In genomic region chr1:199687321-199687720, GRCh38 we compare ENCODE assay signal across 19 cellular contexts.
DNase-seq lines count a peak whose midpoint lies in the region; ATAC-seq, FAIRE-seq and TF ChIP-seq lines count a peak whose summit lies in the region.
"Had no signal": no experiment of that assay in that cellular context is flagged by ENCODE, and none has a peak within 500 bp of the region (broad histone marks: within the 10 kb centered on the region; RNA-seq: fewer than 3 reads in every experiment).

No MANE protein-coding gene starts in this region.

- H3K14ac ChIP-seq in H9 (ENCODE audit: insufficient read depth, low read length), result no peak overlapping the region

- H4K20me1 ChIP-seq in keratinocyte (ENCODE audit: control insufficient read depth, extremely low read depth, insufficient read depth, low read length) (no peaks in the 10 kb centered on the region), H9 (ENCODE audit: control insufficient read depth, insufficient read depth, insufficient read length) (no peaks in the 10 kb centered on the region)

- no peak overlapping the region for H3K27ac ChIP-seq in keratinocyte (ENCODE audit: control insufficient read depth, insufficient read depth, low read length)
- H3K27ac ChIP-seq in upper lobe of left lung, result no peak overlapping the region
- no peak overlapping the region for H3K27ac ChIP-seq in H9 (ENCODE audit: insufficient read length, low read depth, low read length)
- H3K27ac ChIP-seq: left lung, ovary, Peyer's patch, skin epidermis, transverse colon had no signal

- no peak overlapping the region for H3K9ac ChIP-seq in keratinocyte (ENCODE audit: control insufficient read depth, extremely low read depth, insufficient read depth, low read length)
- H3K9ac ChIP-seq in H9 (ENCODE audit: extremely low read depth, insufficient read length, low read length), result no peak overlapping the region

- no peak overlapping the region for H2BK15ac ChIP-seq in H9 (ENCODE audit: low read depth, low read length)

- 81 to 82% methylated on average over 4 of the region's 4 CpGs for WGBS in upper lobe of left lung, 2 donors
- WGBS in H9 (ENCODE audit: extremely low coverage, insufficient read length, low lambda C conversion rate), result no CpG with 5 or more reads among the region's 4 CpGs

- no peak overlapping the region for H2AK5ac ChIP-seq in H9 (ENCODE audit: insufficient read length, low read length)

- no peak overlapping the region for H4K8ac ChIP-seq in H9 (replicated peaks; ENCODE audit: insufficient read length, low read depth, low read length)

- H3K4me2 ChIP-seq in keratinocyte (ENCODE audit: control insufficient read depth, extremely low read depth, insufficient read depth, low read depth, low read length), result no peak overlapping the region
- H3K4me2 ChIP-seq in H9 (ENCODE audit: insufficient read depth, insufficient read length, low read length), result no peak overlapping the region

- no peak overlapping the region; a peak in 1 of 7 replicates for H3K27ac Mint-ChIP-seq in H9
- H3K27ac Mint-ChIP-seq: dendritic cell treated with granulocyte-macrophage colony-stimulating factor and Interleukin-4, amounts not matched to agents 40 ng/mL and 50 ng/mL, for 4 days; stimulated activated naive B cell treated with anti-CD40 and anti-IgM and Interleukin-4, amounts not matched to agents 10 μg/mL and 1 μg/mL and 100 μg/mL, for 72 hours had no signal

- peaks cover 44 to 46% of the 10 kb centered on the region in 2 experiments for H3K4me1 Mint-ChIP-seq in H9

- H3K79me2 ChIP-seq in keratinocyte (ENCODE audit: control insufficient read depth, insufficient read depth, low read length), result no peaks in the 10 kb centered on the region
- H3K79me2 ChIP-seq in H9 (ENCODE audit: insufficient read depth, low read length), result no peaks in the 10 kb centered on the region

- H3K23ac ChIP-seq in H9 (ENCODE audit: insufficient read length, low read depth, low read length), result no peak overlapping the region

- H3K9me3 ChIP-seq in keratinocyte (ENCODE audit: control insufficient read depth, low read depth, low read length) (no peaks in the 10 kb centered on the region), upper lobe of left lung (no peaks in the 10 kb centered on the region), H9 (ENCODE audit: control insufficient read depth, low read depth, low read length) (no peaks in the 10 kb centered on the region)
- H3K9me3 ChIP-seq: body of pancreas, left lung, ovary, Peyer's patch, transverse colon had no signal

- no peak overlapping the region for H3K18ac ChIP-seq in H9 (ENCODE audit: insufficient read length, low read depth, low read length)

- dilution Hi-C loops in keratinocyte (cut with MboI; ENCODE audit: extremely low pct_ligation_motif_present, low sequenced_read_pairs), result no loop called here

- peaks cover 36% of the 10 kb centered on the region for H3K4me1 ChIP-seq in keratinocyte (ENCODE audit: control insufficient read depth, extremely low read depth, insufficient read depth, low read length)
- H3K4me1 ChIP-seq in upper lobe of left lung, result peaks cover 0 to 22% (median 15%) of the 10 kb centered on the region in 4 donors
- peaks cover 9% of the 10 kb centered on the region for H3K4me1 ChIP-seq in H9 (ENCODE audit: insufficient read depth, low read length)

- no peak overlapping the region for H3T11ph ChIP-seq in H9 (ENCODE audit: low read length)

- no peaks in the 10 kb centered on the region for H3K79me1 ChIP-seq in H9 (ENCODE audit: insufficient read depth, low read depth, low read length, poor library complexity, severe bottlenecking)

- H2BK5ac ChIP-seq in H9 (ENCODE audit: insufficient read length, low read length), result no peak overlapping the region

- H3K36me3 ChIP-seq in keratinocyte (ENCODE audit: control insufficient read depth in 2 of 2, extremely low read depth in 1 of 2, insufficient read depth in 2 of 2, low read length in 2 of 2) (no peaks in the 10 kb centered on the region), upper lobe of left lung (no peaks in the 10 kb centered on the region)
- H3K36me3 ChIP-seq: left lung, ovary, Peyer's patch, transverse colon had no signal

- no peak overlapping the region for H4K91ac ChIP-seq in H9 (ENCODE audit: insufficient read length, low read depth, low read length)

- H3K27me3 ChIP-seq in keratinocyte (ENCODE audit: control insufficient read depth, extremely low read depth, insufficient read depth, low read length) (no peaks in the 10 kb centered on the region), upper lobe of left lung (no peaks in the 10 kb centered on the region), H9 (ENCODE audit: insufficient read depth, low read length) (no peaks in the 10 kb centered on the region)
- H3K27me3 ChIP-seq: body of pancreas, left lung, ovary, Peyer's patch, transverse colon had no signal

- no peak overlapping the region for H2BK120ac ChIP-seq in H9 (ENCODE audit: low read depth, low read length, poor library complexity, severe bottlenecking)

- no peak for TF ChIP-seq POLR2A in upper lobe of left lung (IDR thresholded peaks at IDR 0.05)

- H2BK12ac ChIP-seq in H9 (ENCODE audit: insufficient read length, low read depth, low read length), result no peak overlapping the region

- H3K27me3 Mint-ChIP-seq in H9 (ENCODE audit: low read depth), result no peaks in the 10 kb centered on the region
- H3K27me3 Mint-ChIP-seq: dendritic cell treated with granulocyte-macrophage colony-stimulating factor and Interleukin-4, amounts not matched to agents 40 ng/mL and 50 ng/mL, for 4 days had no signal

- H3K4me3 Mint-ChIP-seq in H9, result no peak overlapping the region
- H3K4me3 Mint-ChIP-seq: dendritic cell treated with granulocyte-macrophage colony-stimulating factor and Interleukin-4, amounts not matched to agents 40 ng/mL and 50 ng/mL, for 4 days; stimulated activated naive B cell treated with anti-CD40 and anti-IgM and Interleukin-4, amounts not matched to agents 10 μg/mL and 1 μg/mL and 100 μg/mL, for 72 hours had no signal

- H3K4ac ChIP-seq in H9 (ENCODE audit: low read depth, low read length), result no peak overlapping the region

- ATAC-seq in GM19351 (IDR thresholded peaks at IDR 0.05; ENCODE audit: unreplicated experiment) (no peak), upper lobe of left lung (ENCODE audit: low FRiP score in 2 of 2) (no peak)
- ATAC-seq: activated CD4-positive, CD25-positive, alpha-beta regulatory T cell treated with anti-CD3 and anti-CD28 coated beads, Interleukin-2, amount 50 U/mL, for 24 hours; body of pancreas; left lung; stimulated activated naive B cell treated with anti-CD40 and anti-IgM and Interleukin-4, amounts not matched to agents 10 μg/mL and 1 μg/mL and 100 μg/mL, for 72 hours had no signal

- peak; percentile 32 for DNase-seq in EH (ENCODE audit: low read depth)
- DNase-seq in NCI-H524 (lab: John Stamatoyannopoulos, UW), result peak; percentile 79 to 81
- DNase-seq in astrocyte of the hippocampus (ENCODE audit: low read depth, low spot score), result peak; percentile 66
- no peak for DNase-seq in keratinocyte (ENCODE audit: low read depth, low spot score)
- DNase-seq in SK-N-DZ (ENCODE audit: low spot score), result no peak
- DNase-seq in upper lobe of left lung, result no peak
- no peak for DNase-seq in H9
- DNase-seq: activated gamma-delta T cell; body of pancreas; left lung; NCI-H187; ovary; Peyer's patch; stimulated activated naive B cell treated with anti-CD40 and anti-IgM and Interleukin-4, amounts not matched to agents 10 μg/mL and 1 μg/mL and 100 μg/mL, for 72 hours; transverse colon had no signal

- no peaks in the 10 kb centered on the region; a peak in 1 of 5 replicates for H3K9me3 Mint-ChIP-seq in H9
- H3K9me3 Mint-ChIP-seq: dendritic cell treated with granulocyte-macrophage colony-stimulating factor and Interleukin-4, amounts not matched to agents 40 ng/mL and 50 ng/mL, for 4 days; stimulated activated naive B cell treated with anti-CD40 and anti-IgM and Interleukin-4, amounts not matched to agents 10 μg/mL and 1 μg/mL and 100 μg/mL, for 72 hours had no signal

- H3K56ac ChIP-seq in H9 (ENCODE audit: insufficient read length, low read depth, low read length), result no peak overlapping the region

- TF ChIP-seq EP300 in upper lobe of left lung (IDR thresholded peaks at IDR 0.05), result no peak

- peak; percentile 63 for FAIRE-seq in keratinocyte (lab: Jason Lieb, UNC)

- H3K36me3 Mint-ChIP-seq in H9 (ENCODE audit: insufficient read depth in 1 of 3, low read depth in 3 of 3), result no peaks in the 10 kb centered on the region
- H3K36me3 Mint-ChIP-seq: stimulated activated naive B cell treated with anti-CD40 and anti-IgM and Interleukin-4, amounts not matched to agents 10 μg/mL and 1 μg/mL and 100 μg/mL, for 72 hours had no signal

- no peak overlapping the region for H3K4me3 ChIP-seq in keratinocyte (ENCODE audit: control insufficient read depth in 2 of 3, extremely low read depth in 1 of 3, insufficient read depth in 2 of 3, low read depth in 1 of 3, low read length in 3 of 3)
- H3K4me3 ChIP-seq in upper lobe of left lung, result no peak overlapping the region
- H3K4me3 ChIP-seq: body of pancreas, left lung, ovary, Peyer's patch, skin epidermis, transverse colon had no signal

- no peak overlapping the region for H2AFZ ChIP-seq in keratinocyte (ENCODE audit: control insufficient read depth, low read length)
- H2AFZ ChIP-seq in H9 (ENCODE audit: low read length), result no peak overlapping the region

- H2BK20ac ChIP-seq in H9 (ENCODE audit: low read depth, low read length, poor library complexity, severe bottlenecking), result no peak overlapping the region

- no peak overlapping the region for H4K5ac ChIP-seq in H9 (ENCODE audit: insufficient read length, low read depth, low read length)

- H3K9me1 ChIP-seq in keratinocyte (ENCODE audit: control insufficient read depth, extremely low read depth, insufficient read depth, low read length), result no peaks in the 10 kb centered on the region

- TF ChIP-seq CTCF in keratinocyte (optimal IDR thresholded peaks at IDR 0.05 in 1 of 3, IDR thresholded peaks at IDR 0.05 in 1 of 3, conservative IDR thresholded peaks at IDR 0.05 in 1 of 3; ENCODE audit: extremely low read depth in 1 of 3, insufficient read depth in 2 of 3, low read length in 3 of 3) (no peak), upper lobe of left lung (IDR thresholded peaks at IDR 0.05) (no peak), H9 (conservative IDR thresholded peaks at IDR 0.05) (no peak)

- H3K23me2 ChIP-seq in H9 (ENCODE audit: insufficient read length, low read depth, low read length, poor library complexity, severe bottlenecking), result no peaks in the 10 kb centered on the region

Comparison
In these comparisons a context has a peak if more than half of its experiments do, and no peak if none do; other contexts are left out.
1. DNase-seq: peak in EH (single experiment), NCI-H524 (2 of 2) and astrocyte of the hippocampus (single experiment); none in keratinocyte (single experiment), SK-N-DZ (single experiment), upper lobe of left lung (0 of 2) and H9 (single experiment).